In the genomic region with DNA sequence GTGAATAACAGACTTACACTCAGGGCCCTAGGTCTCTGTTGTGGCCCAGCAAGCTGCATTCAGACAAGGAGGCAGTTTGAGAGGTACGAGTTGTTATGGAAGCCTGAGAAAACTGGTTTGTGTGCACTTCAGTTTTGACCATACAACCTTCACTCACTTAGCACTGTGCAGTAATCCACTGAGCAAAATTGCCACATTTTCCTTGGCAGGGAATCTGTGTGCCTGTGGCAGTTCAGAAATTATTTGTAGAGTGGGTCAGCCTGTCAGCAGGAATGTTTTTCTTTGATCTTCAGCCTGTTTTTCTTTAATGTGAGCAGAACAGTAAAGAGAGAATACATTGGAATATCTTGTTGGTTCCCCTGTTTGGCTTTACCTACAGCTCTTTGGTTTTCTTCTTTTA, we compare ENCODE assay signal across 17 cellular contexts. TPM values are rescaled to one million over a fixed set of nuclear protein-coding genes. Genes with fewer than 3 reads are reported as not detected.
DNase-seq lines count a peak whose midpoint lies in the region; ATAC-seq and TF ChIP-seq lines count a peak whose summit lies in the region.
"Had no signal": no experiment of that assay in that cellular context is flagged by ENCODE, and none has a peak within 500 bp of the region (broad histone marks: within the 10 kb centered on the region; RNA-seq: fewer than 3 reads in every experiment).

No MANE protein-coding gene starts in this region.

- H3K4me3 Mint-ChIP-seq in activated T-helper 17 cell treated with anti-CD3 and anti-CD28 coated beads, Interleukin-2, amount 50 U/mL, for 72 hours: peak overlapping the region; percentile 71
- no peak overlapping the region for H3K4me3 Mint-ChIP-seq in GM23338
- H3K4me3 Mint-ChIP-seq: activated naive CD4-positive, alpha-beta T cell treated with anti-CD3 and anti-CD28 coated beads, Interleukin-2, amount 10 ng/mL, durations not matched to agents 7 days and 5 days; stimulated activated naive CD8-positive, alpha-beta T cell treated with anti-CD3 and anti-CD28 coated beads, Interleukin-15, amount 100 ng/mL, for 72 hours had no signal

- peaks cover 52% of the 10 kb centered on the region for H3K4me1 Mint-ChIP-seq in activated T-helper 17 cell treated with anti-CD3 and anti-CD28 coated beads, Interleukin-2, amount 50 U/mL, for 72 hours
- H3K4me1 Mint-ChIP-seq in GM23338: no peaks in the 10 kb centered on the region; the same call in 2 of the 3 replicates

- no peaks in the 10 kb centered on the region for H3K9me3 Mint-ChIP-seq in activated T-helper 17 cell treated with anti-CD3 and anti-CD28 coated beads, Interleukin-2, amount 50 U/mL, for 72 hours
- H3K9me3 Mint-ChIP-seq in GM23338: no peaks in the 10 kb centered on the region; the same call in 2 of the 3 replicates
- H3K9me3 Mint-ChIP-seq: activated naive CD4-positive, alpha-beta T cell treated with anti-CD3 and anti-CD28 coated beads, Interleukin-2, amount 10 ng/mL, durations not matched to agents 7 days and 5 days; stimulated activated naive CD8-positive, alpha-beta T cell treated with anti-CD3 and anti-CD28 coated beads, Interleukin-15, amount 100 ng/mL, for 72 hours had no signal

- H3K27me3 ChIP-seq in psoas muscle (ENCODE audit: insufficient read depth in 3 of 3, low read length in 2 of 3): no peaks in the 10 kb centered on the region
- H3K27me3 ChIP-seq in GM23338 (ENCODE audit: insufficient read depth): no peaks in the 10 kb centered on the region

- H3K27me3 Mint-ChIP-seq in activated T-helper 17 cell treated with anti-CD3 and anti-CD28 coated beads, Interleukin-2, amount 50 U/mL, for 72 hours: no peaks in the 10 kb centered on the region
- no peaks in the 10 kb centered on the region for H3K27me3 Mint-ChIP-seq in GM23338 (ENCODE audit: insufficient read depth, low read depth, poor library complexity)
- H3K27me3 Mint-ChIP-seq: activated naive CD4-positive, alpha-beta T cell treated with anti-CD3 and anti-CD28 coated beads, Interleukin-2, amount 10 ng/mL, durations not matched to agents 7 days and 5 days; stimulated activated naive CD8-positive, alpha-beta T cell treated with anti-CD3 and anti-CD28 coated beads, Interleukin-15, amount 100 ng/mL, for 72 hours had no signal

- H3K9me3 ChIP-seq in psoas muscle: no peaks in the 10 kb centered on the region

- no peaks in the 10 kb centered on the region for H3K9me2 ChIP-seq in GM23338 (ENCODE audit: insufficient read depth)

- H3F3A ChIP-seq in GM23338 (replicated peaks; ENCODE audit: low read depth): no peaks in the 10 kb centered on the region

- H4K20me1 ChIP-seq in GM23338 (replicated peaks; ENCODE audit: insufficient read depth): peaks cover 23% of the 10 kb centered on the region; the same call in 1 of the 2 replicates

- no peak overlapping the region for H3K4me2 ChIP-seq in GM23338

- peak overlapping the region; percentile 93 for H3K27ac Mint-ChIP-seq in activated T-helper 17 cell treated with anti-CD3 and anti-CD28 coated beads, Interleukin-2, amount 50 U/mL, for 72 hours
- H3K27ac Mint-ChIP-seq in GM23338: no peak overlapping the region
- H3K27ac Mint-ChIP-seq: activated naive CD4-positive, alpha-beta T cell treated with anti-CD3 and anti-CD28 coated beads, Interleukin-2, amount 10 ng/mL, durations not matched to agents 7 days and 5 days; stimulated activated naive CD8-positive, alpha-beta T cell treated with anti-CD3 and anti-CD28 coated beads, Interleukin-15, amount 100 ng/mL, for 72 hours had no signal

- H3K36me3 ChIP-seq in psoas muscle (ENCODE audit: insufficient read depth in 1 of 2, low read depth in 1 of 2) (no peaks in the 10 kb centered on the region), GM23338 (ENCODE audit: insufficient read depth) (peaks cover 6% of the 10 kb centered on the region; the same call in 1 of the 2 replicates)

- H3K4me3 ChIP-seq in psoas muscle: no peak overlapping the region
- H3K4me3 ChIP-seq in GM23338: no peak overlapping the region
- H3K4me3 ChIP-seq: coronary artery had no signal

- H2AFZ ChIP-seq in GM23338: no peak overlapping the region

- DNase-seq in GM04503 (ENCODE audit: low read depth) (peak; percentile 57), fibroblast of peridontal ligament (ENCODE audit: extremely low read depth) (peak; percentile 73), psoas muscle (no peak), NCI-H524 (lab: John Stamatoyannopoulos, UW) (no peak), GM23338 (ENCODE audit: low spot score) (no peak)
- DNase-seq: activated naive CD4-positive, alpha-beta T cell treated with anti-CD3 and anti-CD28 coated beads, Interleukin-2, amount 10 ng/mL, durations not matched to agents 7 days and 5 days; NCI-H1930; NCI-H774; stimulated activated naive CD8-positive, alpha-beta T cell treated with anti-CD3 and anti-CD28 coated beads, Interleukin-15, amount 100 ng/mL, for 72 hours had no signal

- WGBS in psoas muscle, 3 donors: 67 to 85% (median 74%) methylated on average over 1 of the region's 1 CpG

- TF ChIP-seq CTCF in psoas muscle (IDR thresholded peaks at IDR 0.05) (no peak), GM23338 (conservative IDR thresholded peaks at IDR 0.05; ENCODE audit: low read depth in 2 of 2) (no peak)

- intact Hi-C loops in psoas muscle (cut with DNase I): no loop called here

- peaks cover 95% of the 10 kb centered on the region for H3K79me2 ChIP-seq in GM23338 (replicated peaks; ENCODE audit: insufficient read depth)

- H3K4me1 ChIP-seq in psoas muscle (peaks cover 27% of the 10 kb centered on the region), GM23338 (ENCODE audit: insufficient read depth) (no peaks in the 10 kb centered on the region)

- H3K27ac ChIP-seq in psoas muscle (no peak overlapping the region), GM23338 (ENCODE audit: low read depth) (no peak overlapping the region)
- H3K27ac ChIP-seq: coronary artery had no signal

- peaks cover 73% of the 10 kb centered on the region for H3K36me3 Mint-ChIP-seq in activated T-helper 17 cell treated with anti-CD3 and anti-CD28 coated beads, Interleukin-2, amount 50 U/mL, for 72 hours (ENCODE audit: low read depth)
- H3K36me3 Mint-ChIP-seq in GM23338 (ENCODE audit: low read depth): peaks cover 28% of the 10 kb centered on the region; the same call in 2 of the 3 replicates

- ATAC-seq in activated T-helper 17 cell treated with anti-CD3 and anti-CD28 coated beads, Interleukin-2, amount 50 U/mL, for 72 hours (replicated peaks): peak; percentile 48
- ATAC-seq in psoas muscle (peak in 3 of 4 donors; percentile 33 to 47 (median 46)), HG03565 (IDR thresholded peaks at IDR 0.05; ENCODE audit: unreplicated experiment) (no peak), GM23338 (no peak)
- ATAC-seq: stimulated activated naive CD8-positive, alpha-beta T cell treated with anti-CD3 and anti-CD28 coated beads, Interleukin-15, amount 100 ng/mL, for 72 hours had no signal

TF ChIP-seq in GM23338, 12 proteins besides CTCF, POLR2A, EP300 and RAD21:
- TF ChIP-seq EZH2 (IDR thresholded peaks at IDR 0.05; ENCODE audit: low read depth, unreplicated experiment): no peak
- no peak for TF ChIP-seq POLR2AphosphoS5 (IDR thresholded peaks at IDR 0.05; ENCODE audit: low read depth)
- TF ChIP-seq CREB1 (CRISPR knock-in tag; IDR thresholded peaks at IDR 0.05; ENCODE audit: low read depth): no peak
- TF ChIP-seq EZH2phosphoT487 (IDR thresholded peaks at IDR 0.05; ENCODE audit: unreplicated experiment): no peak
- no peak for TF ChIP-seq ETS1 (IDR thresholded peaks at IDR 0.05)
- no peak for TF ChIP-seq STAT1 (IDR thresholded peaks at IDR 0.05; ENCODE audit: unreplicated experiment)
- TF ChIP-seq JUNB (IDR thresholded peaks at IDR 0.05; ENCODE audit: unreplicated experiment): no peak

RNA-seq across cellular contexts. Expression of gene SGPL1, which starts 20.1 kb away (rescaled TPM):
- total RNA-seq in activated T-helper 17 cell treated with anti-CD3 and anti-CD28 coated beads, Interleukin-2, amount 50 U/mL, for 72 hours: 10 to 100 TPM; 23.9 to 30.8 TPM
- total RNA-seq in psoas muscle: 10 to 100 TPM in 2 of 4 donors, 1 to 10 TPM in 2; 9.5 to 15.1 (median 11.5) TPM
- 1 to 10 TPM; 3.7 to 7.4 (median 5.2) TPM for polyA plus RNA-seq in psoas muscle
- 42.7 and 43.5 TPM in 2 replicates for total RNA-seq in GM23338 (2014; rRNA removed; shearing (Covaris generic))
- 10.6 and 12.0 TPM in 2 replicates for polyA plus RNA-seq in GM23338 (2016; fragmentation: Nextera tagmentation; extraction: Ambion mirVana)

RNA-seq across cellular contexts. Expression of gene TBATA, which starts 50.7 kb away (rescaled TPM):
- total RNA-seq in activated T-helper 17 cell treated with anti-CD3 and anti-CD28 coated beads, Interleukin-2, amount 50 U/mL, for 72 hours: not detected
- total RNA-seq in psoas muscle: not detected
- polyA plus RNA-seq in psoas muscle (not detected), GM23338 (2016; fragmentation: Nextera tagmentation; extraction: Ambion mirVana) (not detected in 2 replicates)
- total RNA-seq in GM23338 (2014; rRNA removed; shearing (Covaris generic)): not detected in 2 replicates
- total RNA-seq: frontal cortex, G401, H1, mononuclear cell, posterior vena cava had no signal
- polyA plus RNA-seq: H1 had no signal

RNA-seq across cellular contexts. Expression of gene PCBD1, which starts 52.5 kb away (rescaled TPM):
- 10 to 100 TPM; 36.3 to 47.4 TPM for total RNA-seq in activated T-helper 17 cell treated with anti-CD3 and anti-CD28 coated beads, Interleukin-2, amount 50 U/mL, for 72 hours
- 100 to 1,000 TPM in 2 of 4 donors, 10 to 100 TPM in 2; 58.9 to 133 (median 95.2) TPM for total RNA-seq in psoas muscle
- 10 to 100 TPM; 53.9 to 92.5 (median 78.3) TPM for polyA plus RNA-seq in psoas muscle
- total RNA-seq in GM23338 (2014; rRNA removed; shearing (Covaris generic)): 33.3 and 46.0 TPM in 2 replicates
- 77.4 and 78.5 TPM in 2 replicates for polyA plus RNA-seq in GM23338 (2016; fragmentation: Nextera tagmentation; extraction: Ambion mirVana)

Comparison
In these comparisons a context has a peak if more than half of its experiments do, and no peak if none do; other contexts are left out.
1. DNase-seq: peak in GM04503 (single experiment) and fibroblast of peridontal ligament (single experiment); none in psoas muscle (0 of 2), NCI-H524 (0 of 2) and GM23338 (single experiment).
2. ATAC-seq: peak in activated T-helper 17 cell treated with anti-CD3 and anti-CD28 coated beads, Interleukin-2, amount 50 U/mL, for 72 hours (single experiment) and psoas muscle (3 of 4); none in HG03565 (single experiment) and GM23338 (single experiment).